In the genomic region with DNA sequence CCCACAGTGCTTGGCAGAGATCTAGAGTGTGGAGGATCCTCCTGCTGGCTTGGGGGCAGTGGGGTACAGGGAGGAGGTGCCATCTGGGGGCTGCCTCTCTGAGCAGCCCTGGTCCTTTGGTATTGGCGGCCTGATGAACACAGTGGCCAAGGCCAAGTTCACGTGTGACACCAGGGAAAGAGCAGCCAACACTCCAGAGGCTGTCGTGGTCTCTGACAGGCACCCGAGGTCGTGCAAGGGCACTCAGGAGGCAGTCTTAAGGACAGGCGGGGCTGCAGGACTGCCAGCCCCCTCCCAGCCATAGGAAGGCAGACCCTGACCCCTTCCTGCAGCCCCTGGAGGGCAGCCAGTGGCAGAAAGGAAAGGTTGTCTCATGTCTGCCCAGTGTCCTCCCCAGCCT, we compare ENCODE assay signal across 37 cellular contexts. TPM values are rescaled to one million over a fixed set of nuclear protein-coding genes. Genes with fewer than 3 reads are reported as not detected.
"Had no signal": no experiment of that assay in that cellular context is flagged by ENCODE, and none has a peak within 500 bp of the region (broad histone marks: within the 10 kb centered on the region; RNA-seq: fewer than 3 reads in every experiment).

No MANE protein-coding gene starts in this region.

- H3K9me3 Mint-ChIP-seq: activated naive CD8-positive, alpha-beta T cell treated with anti-CD3 and anti-CD28 coated beads for 36 hours; activated naive CD8-positive, alpha-beta T cell treated with anti-CD3 and anti-CD28 coated beads, Interleukin-2, amount 50 U/mL, for 24 hours; effector memory CD8-positive, alpha-beta T cell; T-helper 2 cell treated with Interferon-gamma antibody and Interleukin-4, amounts not matched to agents 5 μg/mL and 100 μg/mL, for 36 hours had no signal

- H3K27ac ChIP-seq: adrenal gland, ascending aorta, breast epithelium, cardiac muscle cell, colonic mucosa, esophagus muscularis mucosa, foreskin keratinocyte, gastrocnemius medialis, WERI-Rb-1 had no signal

- H3K4me1 ChIP-seq: adrenal gland, ascending aorta, breast epithelium, colonic mucosa, esophagus muscularis mucosa, foreskin keratinocyte, gastrocnemius medialis had no signal

- H3K27me3 ChIP-seq: adrenal gland, ascending aorta, breast epithelium, cardiac muscle cell, colonic mucosa, foreskin keratinocyte had no signal

- DNase-seq: activated CD4-positive, alpha-beta memory T cell treated with anti-CD3 and anti-CD28 coated beads for 36 hours; activated CD4-positive, alpha-beta T cell treated with anti-CD3 and anti-CD28 coated beads for 36 hours; activated CD4-positive, alpha-beta T cell treated with anti-CD3 and anti-CD28 coated beads, Interleukin-2, amount 10 ng/mL, durations not matched to agents 24 days and 14 days; activated CD4-positive, CD25-positive, alpha-beta regulatory T cell; activated CD4-positive, CD25-positive, alpha-beta regulatory T cell treated with anti-CD3 and anti-CD28 coated beads, Interleukin-2, amount 50 U/mL, for 72 hours; activated CD8-positive, alpha-beta memory T cell treated with anti-CD3 and anti-CD28 coated beads, Interleukin-2, amount 10 ng/mL, durations not matched to agents 7 days and 5 days; activated CD8-positive, alpha-beta memory T cell treated with anti-CD3 and anti-CD28 coated beads, Interleukin-2, amount 50 U/mL, for 4 hours; activated CD8-positive, alpha-beta T cell treated with anti-CD3 and anti-CD28 coated beads, Interleukin-2, amount 10 ng/mL, durations not matched to agents 7 days and 5 days; activated effector memory CD4-positive, alpha-beta T cell treated with anti-CD3 and anti-CD28 coated beads, Interleukin-2, amount 50 U/mL, for 16 hours; activated naive CD4-positive, alpha-beta T cell treated with anti-CD3 and anti-CD28 coated beads for 36 hours; activated naive CD8-positive, alpha-beta T cell treated with anti-CD3 and anti-CD28 coated beads for 36 hours; activated naive CD8-positive, alpha-beta T cell treated with anti-CD3 and anti-CD28 coated beads, Interleukin-2, amount 50 U/mL, for 24 hours; activated T-cell treated with anti-CD3 and anti-CD28 coated beads, Interleukin-2, amount 50 U/mL, for 1 hour; activated T-cell treated with anti-CD3 and anti-CD28 coated beads, Interleukin-2, amount 50 U/mL, for 48 hours; adrenal gland; amygdala; central memory CD4-positive, alpha-beta T cell; cerebellar nuclear complex; colonic mucosa; effector memory CD8-positive, alpha-beta T cell; erythroblast; foreskin keratinocyte; gastrocnemius medialis; glutamatergic neuron; T-helper 1 cell; T-helper 17 cell; T1000; WERI-Rb-1 had no signal

- H3K4me3 ChIP-seq: adrenal gland, ascending aorta, breast epithelium, cardiac muscle cell, colonic mucosa, esophagus muscularis mucosa, gastrocnemius medialis had no signal

- H3K4me1 Mint-ChIP-seq: activated CD4-positive, alpha-beta T cell treated with anti-CD3 and anti-CD28 coated beads for 36 hours; activated CD4-positive, alpha-beta T cell treated with anti-CD3 and anti-CD28 coated beads, Interleukin-2, amount 10 ng/mL, durations not matched to agents 24 days and 14 days; activated CD8-positive, alpha-beta memory T cell treated with anti-CD3 and anti-CD28 coated beads, Interleukin-2, amount 10 ng/mL, durations not matched to agents 7 days and 5 days; activated naive CD4-positive, alpha-beta T cell treated with anti-CD3 and anti-CD28 coated beads, Interleukin-2, amount 50 U/mL, for 24 hours; activated naive CD8-positive, alpha-beta T cell treated with anti-CD3 and anti-CD28 coated beads for 36 hours; activated naive CD8-positive, alpha-beta T cell treated with anti-CD3 and anti-CD28 coated beads, Interleukin-2, amount 50 U/mL, for 24 hours; T-helper 17 cell had no signal

- H3K36me3 ChIP-seq: adrenal gland, ascending aorta, breast epithelium, cardiac muscle cell, colonic mucosa, esophagus muscularis mucosa, gastrocnemius medialis had no signal

- H3K27me3 Mint-ChIP-seq: activated CD4-positive, alpha-beta T cell treated with anti-CD3 and anti-CD28 coated beads, Interleukin-2, amount 10 ng/mL, durations not matched to agents 24 days and 14 days had no signal

- H3K4me3 Mint-ChIP-seq: activated CD4-positive, alpha-beta memory T cell treated with anti-CD3 and anti-CD28 coated beads for 36 hours; activated CD4-positive, alpha-beta T cell treated with anti-CD3 and anti-CD28 coated beads for 36 hours; activated CD4-positive, alpha-beta T cell treated with anti-CD3 and anti-CD28 coated beads, Interleukin-2, amount 10 ng/mL, durations not matched to agents 24 days and 14 days; activated CD8-positive, alpha-beta memory T cell treated with anti-CD3 and anti-CD28 coated beads, Interleukin-2, amount 10 ng/mL, durations not matched to agents 7 days and 5 days; activated CD8-positive, alpha-beta T cell treated with anti-CD3 and anti-CD28 coated beads, Interleukin-2, amount 10 ng/mL, durations not matched to agents 7 days and 5 days; activated naive CD4-positive, alpha-beta T cell treated with anti-CD3 and anti-CD28 coated beads for 36 hours; activated naive CD4-positive, alpha-beta T cell treated with anti-CD3 and anti-CD28 coated beads, Interleukin-2, amount 50 U/mL, for 24 hours; activated naive CD8-positive, alpha-beta T cell treated with anti-CD3 and anti-CD28 coated beads for 36 hours; activated naive CD8-positive, alpha-beta T cell treated with anti-CD3 and anti-CD28 coated beads, Interleukin-2, amount 50 U/mL, for 24 hours; activated T-helper 1 cell treated with anti-CD3 and anti-CD28 coated beads, Interleukin-12 subunit alpha, Interleukin-12 subunit beta, Interleukin-2, Interleukin-4 antibody, amounts not matched to agents 30 ng/mL and 10 ng/mL and 1 ng/mL, durations not matched to agents 14 hours and 24 hours and 36 hours; brain; effector memory CD8-positive, alpha-beta T cell; T-helper 17 cell; T-helper 2 cell treated with Interferon-gamma antibody and Interleukin-4, amounts not matched to agents 5 μg/mL and 100 μg/mL, for 36 hours had no signal

- H3K36me3 Mint-ChIP-seq: activated CD4-positive, alpha-beta memory T cell treated with anti-CD3 and anti-CD28 coated beads for 36 hours; activated CD8-positive, alpha-beta memory T cell treated with anti-CD3 and anti-CD28 coated beads, Interleukin-2, amount 10 ng/mL, durations not matched to agents 7 days and 5 days; activated naive CD4-positive, alpha-beta T cell treated with anti-CD3 and anti-CD28 coated beads, Interleukin-2, amount 50 U/mL, for 24 hours; activated naive CD8-positive, alpha-beta T cell treated with anti-CD3 and anti-CD28 coated beads for 36 hours had no signal

- ATAC-seq: activated CD4-positive, alpha-beta T cell treated with anti-CD3 and anti-CD28 coated beads for 36 hours; activated CD8-positive, alpha-beta memory T cell treated with anti-CD3 and anti-CD28 coated beads, Interleukin-2, amount 10 ng/mL, durations not matched to agents 7 days and 5 days; activated CD8-positive, alpha-beta T cell treated with anti-CD3 and anti-CD28 coated beads, Interleukin-2, amount 10 ng/mL, durations not matched to agents 7 days and 5 days; activated naive CD8-positive, alpha-beta T cell treated with anti-CD3 and anti-CD28 coated beads, Interleukin-2, amount 50 U/mL, for 24 hours; effector memory CD8-positive, alpha-beta T cell; foreskin keratinocyte; gastrocnemius medialis; T-helper 17 cell had no signal

- H3K27ac Mint-ChIP-seq: activated CD4-positive, alpha-beta memory T cell treated with anti-CD3 and anti-CD28 coated beads for 36 hours; activated CD4-positive, alpha-beta T cell treated with anti-CD3 and anti-CD28 coated beads for 36 hours; activated CD4-positive, alpha-beta T cell treated with anti-CD3 and anti-CD28 coated beads, Interleukin-2, amount 10 ng/mL, durations not matched to agents 24 days and 14 days; activated CD8-positive, alpha-beta memory T cell treated with anti-CD3 and anti-CD28 coated beads, Interleukin-2, amount 10 ng/mL, durations not matched to agents 7 days and 5 days; activated CD8-positive, alpha-beta T cell treated with anti-CD3 and anti-CD28 coated beads, Interleukin-2, amount 10 ng/mL, durations not matched to agents 7 days and 5 days; activated naive CD4-positive, alpha-beta T cell treated with anti-CD3 and anti-CD28 coated beads for 36 hours; activated naive CD4-positive, alpha-beta T cell treated with anti-CD3 and anti-CD28 coated beads, Interleukin-2, amount 50 U/mL, for 24 hours; activated naive CD8-positive, alpha-beta T cell treated with anti-CD3 and anti-CD28 coated beads for 36 hours; activated naive CD8-positive, alpha-beta T cell treated with anti-CD3 and anti-CD28 coated beads, Interleukin-2, amount 50 U/mL, for 24 hours; activated T-helper 1 cell treated with anti-CD3 and anti-CD28 coated beads, Interleukin-12 subunit alpha, Interleukin-12 subunit beta, Interleukin-2, Interleukin-4 antibody, amounts not matched to agents 30 ng/mL and 10 ng/mL and 1 ng/mL, durations not matched to agents 14 hours and 24 hours and 36 hours; activated T-helper 2 cell treated with anti-CD3 and anti-CD28 coated beads, Interferon-gamma antibody, Interleukin-2, Interleukin-4, amounts not matched to agents 10 μg/mL and 5 μg/mL and 100 μg/mL, durations not matched to agents 14 hours and 24 hours and 36 hours; effector memory CD8-positive, alpha-beta T cell; T-helper 17 cell; T-helper 2 cell treated with Interferon-gamma antibody and Interleukin-4, amounts not matched to agents 5 μg/mL and 100 μg/mL, for 36 hours had no signal

- H3K9me3 ChIP-seq: adrenal gland, ascending aorta, breast epithelium, colonic mucosa, esophagus muscularis mucosa, gastrocnemius medialis had no signal

RNA-seq across cellular contexts. Expression of a gene that starts 30.7 kb away (rescaled TPM):
- total RNA-seq: activated CD4-positive, alpha-beta memory T cell treated with anti-CD3 and anti-CD28 coated beads for 36 hours; activated CD4-positive, alpha-beta T cell treated with anti-CD3 and anti-CD28 coated beads for 36 hours; activated naive CD4-positive, alpha-beta T cell treated with anti-CD3 and anti-CD28 coated beads for 36 hours; ascending aorta; colonic mucosa; T-helper 17 cell had no signal
